ENCODE assay signal across 15 cellular contexts in the genomic region with DNA sequence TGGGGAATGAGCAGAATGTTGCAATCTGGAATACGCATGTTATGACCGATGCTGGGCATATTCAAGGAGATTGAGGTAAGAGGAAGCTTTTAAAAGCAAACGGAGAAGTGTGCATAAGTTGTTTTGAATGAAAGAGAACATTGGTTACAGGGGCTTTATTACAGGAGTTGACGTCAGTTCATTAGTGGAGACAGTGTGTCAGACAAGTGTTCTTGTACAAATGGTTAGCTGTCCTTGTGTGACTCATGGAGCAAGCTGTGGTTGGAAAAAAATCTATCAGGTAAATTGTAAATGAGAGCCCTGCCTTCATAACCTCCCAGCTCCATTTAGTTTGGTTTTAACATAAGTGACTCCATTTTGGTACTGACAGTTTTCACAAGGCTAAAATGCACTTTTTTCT.
A peak's percentile ranks its signal among the peaks of the same experiment; 100 is the strongest.
DNase-seq lines count a peak whose midpoint lies in the region; ATAC-seq and TF ChIP-seq lines count a peak whose summit lies in the region.
"Had no signal": no experiment of that assay in that cellular context is flagged by ENCODE, and none has a peak within 500 bp of the region (broad histone marks: within the 10 kb centered on the region; RNA-seq: fewer than 3 reads in every experiment).

No MANE protein-coding gene starts in this region.

- H3K9me3 ChIP-seq in upper lobe of right lung (no peaks in the 10 kb centered on the region), sigmoid colon (no peaks in the 10 kb centered on the region)
- H3K9me3 ChIP-seq: BLaER1 had no signal

- no peak for TF ChIP-seq POLR2A in sigmoid colon (IDR thresholded peaks at IDR 0.05)

- intact Hi-C loops in upper lobe of right lung (cut with DNase I): no loop called here
- intact Hi-C loops in sigmoid colon (cut with DNase I): no loop called here

- no peaks in the 10 kb centered on the region for H3K36me3 ChIP-seq in upper lobe of right lung
- no peaks in the 10 kb centered on the region for H3K36me3 ChIP-seq in sigmoid colon
- H3K36me3 ChIP-seq: BLaER1 had no signal

- ATAC-seq in stimulated activated naive CD8-positive, alpha-beta T cell treated with anti-CD3 and anti-CD28 coated beads, Interleukin-15, Interleukin-2, amounts not matched to agents 100 U/mL and 50 U/mL, for 24 hours: peak; percentile 23
- ATAC-seq in upper lobe of right lung: no peak
- ATAC-seq: GM12878 had no signal

- 60 to 66% methylated on average over 4 of the region's 4 CpGs for WGBS in sigmoid colon, 2 donors

- H3K27ac ChIP-seq in upper lobe of right lung (no peak overlapping the region), sigmoid colon (no peak overlapping the region)
- H3K27ac ChIP-seq: BLaER1 had no signal

- no peak for TF ChIP-seq EP300 in sigmoid colon (IDR thresholded peaks at IDR 0.05)

- no peaks in the 10 kb centered on the region for H3K4me1 ChIP-seq in upper lobe of right lung
- no peaks in the 10 kb centered on the region for H3K4me1 ChIP-seq in sigmoid colon
- H3K4me1 ChIP-seq: BLaER1 had no signal

- peak; percentile 16 for DNase-seq in NCI-H2029 (lab: John Stamatoyannopoulos, UW)
- no peak for DNase-seq in NCI-H2029 treated with DMSO at 0.1 percent for 48 hours (lab: John Stamatoyannopoulos, UW)
- peak; percentile 3 for DNase-seq in HT1080 (ENCODE audit: low read depth)
- DNase-seq in astrocyte of the hippocampus (ENCODE audit: low read depth, low spot score): peak; percentile 26
- DNase-seq in stimulated activated naive CD8-positive, alpha-beta T cell treated with anti-CD3 and anti-CD28 coated beads, Interleukin-15, Interleukin-2, amounts not matched to agents 100 U/mL and 50 U/mL, for 24 hours: no peak
- no peak for DNase-seq in upper lobe of right lung
- no peak for DNase-seq in sigmoid colon
- DNase-seq: 8988T; AML-193; CD8-positive, alpha-beta memory T cell; DMS79; HCEC 1CT; HFFc6 had no signal

- H3K4me3 ChIP-seq in upper lobe of right lung (no peak overlapping the region), sigmoid colon (no peak overlapping the region)
- H3K4me3 ChIP-seq: BLaER1, GM12878 had no signal

- H3K27me3 ChIP-seq in upper lobe of right lung (no peaks in the 10 kb centered on the region), sigmoid colon (no peaks in the 10 kb centered on the region)
- H3K27me3 ChIP-seq: BLaER1 had no signal

- TF ChIP-seq CTCF in upper lobe of right lung (IDR thresholded peaks at IDR 0.05) (no peak), sigmoid colon (IDR thresholded peaks at IDR 0.05) (no peak)

Comparison
In these comparisons a context has a peak if more than half of its experiments do, and no peak if none do; other contexts are left out.
1. DNase-seq: peak in NCI-H2029 (single experiment), HT1080 (single experiment) and astrocyte of the hippocampus (single experiment); none in NCI-H2029 treated with DMSO at 0.1 percent for 48 hours (single experiment), stimulated activated naive CD8-positive, alpha-beta T cell treated with anti-CD3 and anti-CD28 coated beads, Interleukin-15, Interleukin-2, amounts not matched to agents 100 U/mL and 50 U/mL, for 24 hours (single experiment), upper lobe of right lung (single experiment) and sigmoid colon (single experiment).